ENCODE assay signal across 1 cellular context in the genomic region with DNA sequence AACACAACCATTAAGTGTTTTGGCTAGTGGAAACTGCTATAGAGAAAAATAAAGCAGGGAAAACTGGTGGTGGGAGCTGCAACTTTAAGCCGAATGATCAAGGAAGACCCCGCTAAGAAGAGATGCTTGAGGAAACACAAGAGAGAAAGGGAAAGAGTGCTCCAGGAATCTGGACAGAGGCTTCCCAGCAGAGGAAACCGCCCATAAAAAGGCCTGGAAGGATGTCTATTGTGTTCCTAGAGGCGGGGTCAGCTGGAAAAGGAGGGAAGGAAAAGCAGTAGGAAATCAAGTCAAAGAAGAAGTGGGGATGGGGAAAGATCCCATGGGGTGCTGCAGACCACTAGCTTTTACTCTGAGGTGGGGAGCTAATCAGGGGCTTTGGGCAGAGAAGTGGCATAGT.
TF ChIP-seq lines count a peak whose summit lies in the region.

No MANE protein-coding gene starts in this region.

TF ChIP-seq in WTC11, 78 proteins besides CTCF, POLR2A, EP300 and RAD21 (continued from another document):
- TF ChIP-seq, protein P1, sequence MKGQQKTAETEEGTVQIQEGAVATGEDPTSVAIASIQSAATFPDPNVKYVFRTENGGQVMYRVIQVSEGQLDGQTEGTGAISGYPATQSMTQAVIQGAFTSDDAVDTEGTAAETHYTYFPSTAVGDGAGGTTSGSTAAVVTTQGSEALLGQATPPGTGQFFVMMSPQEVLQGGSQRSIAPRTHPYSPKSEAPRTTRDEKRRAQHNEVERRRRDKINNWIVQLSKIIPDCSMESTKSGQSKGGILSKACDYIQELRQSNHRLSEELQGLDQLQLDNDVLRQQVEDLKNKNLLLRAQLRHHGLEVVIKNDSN (CRISPR knock-in tag; IDR thresholded peaks at IDR 0.05): no peak
- no peak for TF ChIP-seq FOXJ3 (CRISPR knock-in tag; IDR thresholded peaks at IDR 0.05; ENCODE audit: borderline replicate concordance)
- no peak for TF ChIP-seq NFATC4 (CRISPR knock-in tag; IDR thresholded peaks at IDR 0.05)
- no peak for TF ChIP-seq ESRRA (CRISPR knock-in tag; IDR thresholded peaks at IDR 0.05; ENCODE audit: borderline replicate concordance)
